In the genomic region with DNA sequence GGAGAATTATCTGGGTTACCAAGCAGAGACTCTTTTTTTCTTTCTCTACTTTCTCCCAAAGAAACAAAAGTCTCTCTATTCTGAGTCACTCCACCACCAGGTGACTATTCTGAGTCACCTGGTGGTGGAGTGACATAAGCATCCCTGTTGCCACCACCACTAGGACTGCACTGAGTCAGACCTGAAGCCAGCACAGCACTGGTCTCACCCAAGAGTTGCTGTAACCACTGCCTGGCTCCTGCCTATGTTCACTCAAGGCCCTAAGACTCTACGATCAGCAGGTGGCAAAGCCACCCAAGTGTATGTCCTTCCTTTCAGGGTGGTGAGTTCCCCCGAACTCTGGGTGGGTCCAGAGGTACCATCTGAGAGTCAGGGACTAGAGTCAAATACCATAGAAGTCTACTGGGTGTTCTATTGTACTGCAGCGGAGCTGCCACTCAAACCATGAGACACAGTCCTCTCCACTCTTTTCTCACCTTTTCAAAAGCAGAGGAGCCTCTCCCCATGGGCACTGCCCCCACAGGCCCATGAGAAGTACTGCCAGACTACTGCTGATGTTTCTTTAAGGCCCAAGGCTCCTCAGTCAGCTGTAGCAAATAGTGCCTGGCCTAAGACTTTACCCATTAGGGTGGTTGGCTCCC, we compare ENCODE assay signal across 25 cellular contexts.
DNase-seq lines count a peak whose midpoint lies in the region; ATAC-seq, FAIRE-seq and TF ChIP-seq lines count a peak whose summit lies in the region.
"Had no signal": no experiment of that assay in that cellular context is flagged by ENCODE, and none has a peak within 500 bp of the region (broad histone marks: within the 10 kb centered on the region; RNA-seq: fewer than 3 reads in every experiment).

No MANE protein-coding gene starts in this region.

- FAIRE-seq in GM12878 (lab: Jason Lieb, UNC) = no peak

- intact Hi-C loops in MCF 10A (cut with micrococcal nuclease) (no loop called here), breast epithelium (cut with DNase I; ENCODE audit: low total_unique reads) (no loop called here), GM12878 (cut with micrococcal nuclease; ENCODE audit: unreplicated experiment) (no loop called here), right lobe of liver (cut with DNase I) (no loop called here), transverse colon (cut with DNase I; ENCODE audit: low total_unique reads) (no loop called here)

- ATAC-seq in HG02798 (IDR thresholded peaks at IDR 0.05; ENCODE audit: poor library complexity, unreplicated experiment) = peak; percentile 43
- peak; percentile 69 for ATAC-seq in GM12878
- ATAC-seq in stimulated activated effector memory CD8-positive, alpha-beta T cell treated with anti-CD3 and anti-CD28 coated beads, Interleukin-12 subunit alpha, Interleukin-12 subunit beta, amount 100 ng/mL, for 72 hours = peak; percentile 36
- ATAC-seq in right lobe of liver = no peak
- no peak for ATAC-seq in HG03108 (IDR thresholded peaks at IDR 0.05; ENCODE audit: unreplicated experiment)
- ATAC-seq: activated CD4-positive, CD25-positive, alpha-beta regulatory T cell treated with anti-CD3 and anti-CD28 coated beads, Interleukin-2, amount 50 U/mL, for 24 hours; activated CD8-positive, alpha-beta memory T cell treated with anti-CD3 and anti-CD28 coated beads, Interleukin-2, amount 10 ng/mL, durations not matched to agents 7 days and 5 days; left lobe of liver; natural killer cell had no signal

- peaks cover 72% of the 10 kb centered on the region for H3K27me3 Mint-ChIP-seq in MCF 10A (ENCODE audit: insufficient read depth, unreplicated experiment)
- H3K27me3 Mint-ChIP-seq: activated CD8-positive, alpha-beta memory T cell treated with anti-CD3 and anti-CD28 coated beads, Interleukin-2, amount 10 ng/mL, durations not matched to agents 7 days and 5 days had no signal

- H3K4me1 ChIP-seq in breast epithelium (no peaks in the 10 kb centered on the region), GM12878 (ENCODE audit: control insufficient read depth, insufficient read depth, low read length) (no peaks in the 10 kb centered on the region), right lobe of liver (no peaks in the 10 kb centered on the region), transverse colon (no peaks in the 10 kb centered on the region)
- H3K4me1 ChIP-seq: adrenal gland; BLaER1 treated with 17β-estradiol and CSF1 and Interleukin-3, amounts not matched to agents 10 nM and 100 nM; colonic mucosa; right atrium auricular region; suprapubic skin had no signal

- WGBS in GM12878 (ENCODE audit: insufficient coverage, insufficient replicate concordance, low lambda C conversion rate, missing lambda C conversion rate) = 18% methylated on average over 3 of the region's 3 CpGs
- WGBS in right lobe of liver (ENCODE audit: insufficient coverage, low coverage, low lambda C conversion rate, missing lambda C conversion rate) = 59% methylated on average over 3 of the region's 3 CpGs
- 77% methylated on average over 3 of the region's 3 CpGs; no CpG with 5 or more reads in 1 of the 2 donors for WGBS in transverse colon (ENCODE audit: low coverage in 1 of 2), 2 donors

- POLR2A ChIA-PET in MCF 10A (lab: Yijun Ruan, JAX) = no interaction called here
- POLR2A ChIA-PET in GM12878 (lab: Charles Lee) = no interaction called here

- no peak overlapping the region for H3K4me2 ChIP-seq in GM12878 (ENCODE audit: control insufficient read depth, insufficient read depth)
- H3K4me2 ChIP-seq: BLaER1 treated with 17β-estradiol and CSF1 and Interleukin-3, amounts not matched to agents 10 nM and 100 nM had no signal

- peaks cover 0 to 14% of the 10 kb centered on the region in 2 donors for H3K9me3 ChIP-seq in breast epithelium
- no peaks in the 10 kb centered on the region for H3K9me3 ChIP-seq in GM12878 (replicated peaks; ENCODE audit: control insufficient read depth, insufficient read depth, low read length)
- no peaks in the 10 kb centered on the region for H3K9me3 ChIP-seq in right lobe of liver
- no peaks in the 10 kb centered on the region for H3K9me3 ChIP-seq in transverse colon
- H3K9me3 ChIP-seq: adrenal gland; BLaER1 treated with 17β-estradiol and CSF1 and Interleukin-3, amounts not matched to agents 10 nM and 100 nM; colonic mucosa; right atrium auricular region; suprapubic skin had no signal

- no peak overlapping the region for H3K9ac ChIP-seq in GM12878 (ENCODE audit: control insufficient read depth, insufficient read depth, low read length)
- H3K9ac ChIP-seq: BLaER1 treated with 17β-estradiol and CSF1 and Interleukin-3, amounts not matched to agents 10 nM and 100 nM had no signal

- TF ChIP-seq EP300 in GM12878 (IDR thresholded peaks at IDR 0.05; ENCODE audit: borderline replicate concordance in 1 of 2, control insufficient read depth in 1 of 2, low read depth in 2 of 2, low read length in 2 of 2) (no peak), transverse colon (IDR thresholded peaks at IDR 0.05; ENCODE audit: low read depth) (no peak)

- no peak overlapping the region for H2AFZ ChIP-seq in GM12878 (ENCODE audit: control insufficient read depth, low read depth, low read length)

- H3K4me1 Mint-ChIP-seq in MCF 10A (ENCODE audit: insufficient read depth, unreplicated experiment) = no peaks in the 10 kb centered on the region
- H3K4me1 Mint-ChIP-seq in stimulated activated effector memory CD8-positive, alpha-beta T cell treated with anti-CD3 and anti-CD28 coated beads, Interleukin-12 subunit alpha, Interleukin-12 subunit beta, amount 100 ng/mL, for 72 hours = no peaks in the 10 kb centered on the region
- H3K4me1 Mint-ChIP-seq: activated CD8-positive, alpha-beta memory T cell treated with anti-CD3 and anti-CD28 coated beads, Interleukin-2, amount 10 ng/mL, durations not matched to agents 7 days and 5 days; mesothelial cell of epicardium; natural killer cell had no signal

- CTCF ChIA-PET in MCF 10A (lab: Yijun Ruan, JAX) (interaction anchor here (0.6 to 0.7 kb wide), 2 partner anchors 152 to 557 kb away, joined by 3 to 6 read pairs; no protein-coding TSS in a partner anchor), GM12878 (lab: Yijun Ruan, JAX) (interaction anchor here (0.6 kb wide), 1 partner anchor 439 kb away, joined by 3 read pairs; no protein-coding TSS in a partner anchor)

- H3K27ac ChIP-seq in breast epithelium (no peak overlapping the region), GM12878 (ENCODE audit: control insufficient read depth, insufficient read depth) (no peak overlapping the region), right lobe of liver (no peak overlapping the region), transverse colon (no peak overlapping the region)
- H3K27ac ChIP-seq: adrenal gland; BLaER1 treated with 17β-estradiol and CSF1 and Interleukin-3, amounts not matched to agents 10 nM and 100 nM; brain microvascular endothelial cell; colonic mucosa; right atrium auricular region; suprapubic skin had no signal

- no peak overlapping the region for H3K27ac Mint-ChIP-seq in MCF 10A (ENCODE audit: low read depth, unreplicated experiment)
- no peak overlapping the region for H3K27ac Mint-ChIP-seq in stimulated activated effector memory CD8-positive, alpha-beta T cell treated with anti-CD3 and anti-CD28 coated beads, Interleukin-12 subunit alpha, Interleukin-12 subunit beta, amount 100 ng/mL, for 72 hours
- H3K27ac Mint-ChIP-seq: activated CD8-positive, alpha-beta memory T cell treated with anti-CD3 and anti-CD28 coated beads, Interleukin-2, amount 10 ng/mL, durations not matched to agents 7 days and 5 days; mesothelial cell of epicardium; natural killer cell had no signal

- H3K4me3 Mint-ChIP-seq in MCF 10A (ENCODE audit: unreplicated experiment) = no peak overlapping the region
- no peak overlapping the region for H3K4me3 Mint-ChIP-seq in stimulated activated effector memory CD8-positive, alpha-beta T cell treated with anti-CD3 and anti-CD28 coated beads, Interleukin-12 subunit alpha, Interleukin-12 subunit beta, amount 100 ng/mL, for 72 hours
- H3K4me3 Mint-ChIP-seq: activated CD8-positive, alpha-beta memory T cell treated with anti-CD3 and anti-CD28 coated beads, Interleukin-2, amount 10 ng/mL, durations not matched to agents 7 days and 5 days; mesothelial cell of epicardium; natural killer cell had no signal

- no peaks in the 10 kb centered on the region for H3K79me2 ChIP-seq in GM12878 (ENCODE audit: control insufficient read depth, insufficient read depth, low read length)

- H3K36me3 ChIP-seq in breast epithelium = no peaks in the 10 kb centered on the region
- no peaks in the 10 kb centered on the region for H3K36me3 ChIP-seq in GM12878 (ENCODE audit: control insufficient read depth in 2 of 2, insufficient read depth in 2 of 2, low read length in 1 of 2)
- no peaks in the 10 kb centered on the region for H3K36me3 ChIP-seq in right lobe of liver
- no peaks in the 10 kb centered on the region for H3K36me3 ChIP-seq in transverse colon
- H3K36me3 ChIP-seq: adrenal gland; BLaER1 treated with 17β-estradiol and CSF1 and Interleukin-3, amounts not matched to agents 10 nM and 100 nM; brain microvascular endothelial cell; colonic mucosa; right atrium auricular region; suprapubic skin had no signal

- no peaks in the 10 kb centered on the region for H3K36me3 Mint-ChIP-seq in MCF 10A (ENCODE audit: insufficient read depth, unreplicated experiment)
- H3K36me3 Mint-ChIP-seq in stimulated activated effector memory CD8-positive, alpha-beta T cell treated with anti-CD3 and anti-CD28 coated beads, Interleukin-12 subunit alpha, Interleukin-12 subunit beta, amount 100 ng/mL, for 72 hours = no peaks in the 10 kb centered on the region
- H3K36me3 Mint-ChIP-seq: activated CD8-positive, alpha-beta memory T cell treated with anti-CD3 and anti-CD28 coated beads, Interleukin-2, amount 10 ng/mL, durations not matched to agents 7 days and 5 days; mesothelial cell of epicardium had no signal

- H3K9me3 Mint-ChIP-seq in MCF 10A (ENCODE audit: unreplicated experiment) = no peaks in the 10 kb centered on the region
- H3K9me3 Mint-ChIP-seq in stimulated activated effector memory CD8-positive, alpha-beta T cell treated with anti-CD3 and anti-CD28 coated beads, Interleukin-12 subunit alpha, Interleukin-12 subunit beta, amount 100 ng/mL, for 72 hours = peaks cover 10% of the 10 kb centered on the region

- H3K27me3 ChIP-seq in breast epithelium (peaks cover 0 to 36% of the 10 kb centered on the region in 2 donors), GM12878 (replicated peaks in 1 of 2; ENCODE audit: control insufficient read depth in 2 of 2, insufficient read depth in 2 of 2, low read length in 1 of 2) (no peaks in the 10 kb centered on the region), right lobe of liver (no peaks in the 10 kb centered on the region), transverse colon (no peaks in the 10 kb centered on the region)
- H3K27me3 ChIP-seq: brain microvascular endothelial cell, colonic mucosa, right atrium auricular region, suprapubic skin had no signal

- BruUV-seq in MCF 10A (replicated peaks; lab: Mats Ljungman, UMichigan) = no TSS peak
- BruUV-seq in GM12878 (replicated peaks; lab: Mats Ljungman, UMichigan) = no TSS peak

- no peaks in the 10 kb centered on the region for H4K20me1 ChIP-seq in GM12878 (ENCODE audit: control insufficient read depth, insufficient read depth)
- H4K20me1 ChIP-seq: BLaER1 treated with 17β-estradiol and CSF1 and Interleukin-3, amounts not matched to agents 10 nM and 100 nM had no signal

- no peak overlapping the region for H3K4me3 ChIP-seq in breast epithelium
- H3K4me3 ChIP-seq in GM12878 = no peak overlapping the region
- H3K4me3 ChIP-seq in right lobe of liver = no peak overlapping the region
- no peak overlapping the region for H3K4me3 ChIP-seq in transverse colon
- H3K4me3 ChIP-seq: adrenal gland; BLaER1 treated with 17β-estradiol and CSF1 and Interleukin-3, amounts not matched to agents 10 nM and 100 nM; colonic mucosa; right atrium auricular region; suprapubic skin had no signal

- peak; percentile 11 for DNase-seq in MCF 10A (ENCODE audit: unreplicated experiment)
- no peak for DNase-seq in breast epithelium (ENCODE audit: low spot score in 2 of 2)
- DNase-seq in GM12878 (ENCODE audit: low read depth, low spot score) = no peak
- no peak for DNase-seq in stimulated activated effector memory CD8-positive, alpha-beta T cell treated with anti-CD3 and anti-CD28 coated beads, Interleukin-12 subunit alpha, Interleukin-12 subunit beta, amount 100 ng/mL, for 72 hours (ENCODE audit: low spot score in 2 of 2)
- no peak for DNase-seq in right lobe of liver
- no peak for DNase-seq in transverse colon
- DNase-seq: activated CD8-positive, alpha-beta memory T cell treated with anti-CD3 and anti-CD28 coated beads, Interleukin-2, amount 10 ng/mL, durations not matched to agents 7 days and 5 days; activated effector memory CD4-positive, alpha-beta T cell treated with Interleukin-2 at 50 U/mL for 16 hours; adrenal gland; brain microvascular endothelial cell; Calu3; colonic mucosa; natural killer cell; NCI-H1417; NCI-H446 treated with DMSO at 0.1 percent for 48 hours; SHP77; stimulated activated CD4-positive, alpha-beta T cell treated with anti-CD3 and anti-CD28 coated beads, Interleukin-12 subunit alpha, Interleukin-12 subunit beta, amount 100 ng/mL, for 4 hours had no signal

- in situ Hi-C loops in GM12878 (cut with MboI) (no loop called here), transverse colon (cut with MboI; ENCODE audit: low pct_ligation_motif_present in 1 of 4, low pct_unique_long_range_greater_than_20kb in 1 of 4, low sequenced_read_pairs in 3 of 4) (no loop called here)

- RAD21 ChIA-PET in GM12878 (lab: Charles Lee; ENCODE audit: unreplicated experiment) = no interaction called here

- TF ChIP-seq POLR2A in breast epithelium (IDR thresholded peaks at IDR 0.05) (no peak), GM12878 (IDR thresholded peaks at IDR 0.05; ENCODE audit: low read depth, low read length) (no peak), right lobe of liver (IDR thresholded peaks at IDR 0.05) (no peak), transverse colon (IDR thresholded peaks at IDR 0.05) (no peak)

- TF ChIP-seq RAD21 in GM12878 (IDR thresholded peaks at IDR 0.05; ENCODE audit: insufficient read depth, low read depth, low read length) = no peak

- SMC1A ChIA-PET in GM12878 (lab: Charles Lee; ENCODE audit: uncharacterized antibody, unreplicated experiment) = no interaction called here

- TF ChIP-seq CTCF in MCF 10A (IDR thresholded peaks at IDR 0.05; ENCODE audit: unreplicated experiment) = no peak
- no peak for TF ChIP-seq CTCF in breast epithelium (IDR thresholded peaks at IDR 0.05)
- no peak for TF ChIP-seq CTCF in GM12878 (IDR thresholded peaks at IDR 0.05 in 2 of 3, conservative IDR thresholded peaks at IDR 0.05 in 1 of 3; ENCODE audit: control insufficient read depth in 2 of 3, extremely low read depth in 1 of 3, insufficient read depth in 1 of 3, low read depth in 3 of 3, low read length in 3 of 3)
- TF ChIP-seq CTCF in right lobe of liver (IDR thresholded peaks at IDR 0.05) = no peak
- TF ChIP-seq CTCF in transverse colon (IDR thresholded peaks at IDR 0.05) = no peak

Comparison
In these comparisons a context has a peak if more than half of its experiments do, and no peak if none do; other contexts are left out.
1. ATAC-seq: peak in HG02798 (single experiment), GM12878 (single experiment) and stimulated activated effector memory CD8-positive, alpha-beta T cell treated with anti-CD3 and anti-CD28 coated beads, Interleukin-12 subunit alpha, Interleukin-12 subunit beta, amount 100 ng/mL, for 72 hours (single experiment); none in right lobe of liver (0 of 4) and HG03108 (single experiment).